In genomic region chr5:31866166-31866565, GRCh38 we compare ENCODE assay signal across 21 cellular contexts.
"Had no signal": no experiment of that assay in that cellular context is flagged by ENCODE, and none has a peak within 500 bp of the region (broad histone marks: within the 10 kb centered on the region; RNA-seq: fewer than 3 reads in every experiment).

No MANE protein-coding gene starts in this region.

- H3K9me3 ChIP-seq: colonic mucosa, gastrocnemius medialis, SJSA1, tibial artery had no signal

- H3K27ac Mint-ChIP-seq: activated CD4-positive, alpha-beta T cell treated with anti-CD3 and anti-CD28 coated beads, Interleukin-2, amount 10 ng/mL, durations not matched to agents 24 days and 14 days; mesothelial cell of epicardium; nephron progenitor cell; stimulated activated memory B cell treated with anti-CD40 and anti-IgM and Interleukin-4, amounts not matched to agents 10 μg/mL and 1 μg/mL and 100 μg/mL, for 72 hours had no signal

- DNase-seq: activated CD4-positive, alpha-beta T cell treated with anti-CD3 and anti-CD28 coated beads, Interleukin-2, amount 10 ng/mL, durations not matched to agents 24 days and 14 days; activated effector memory CD4-positive, alpha-beta T cell treated with Interleukin-2 at 50 U/mL for 16 hours; aorta; brain microvascular endothelial cell; central memory CD4-positive, alpha-beta T cell; colonic mucosa; gastrocnemius medialis; kidney; nephron progenitor cell; nucleus accumbens; posterior cingulate gyrus; retina; spleen; stimulated activated CD4-positive, alpha-beta T cell treated with anti-CD3 and anti-CD28 coated beads, Interleukin-4, amount 100 ng/mL, for 4 hours; T-helper 2 cell; tibial artery had no signal

- H3K9me3 Mint-ChIP-seq: activated CD4-positive, alpha-beta T cell treated with anti-CD3 and anti-CD28 coated beads, Interleukin-2, amount 10 ng/mL, durations not matched to agents 24 days and 14 days; mesothelial cell of epicardium; stimulated activated memory B cell treated with anti-CD40 and anti-IgM and Interleukin-4, amounts not matched to agents 10 μg/mL and 1 μg/mL and 100 μg/mL, for 72 hours had no signal

- H3K27me3 ChIP-seq: brain microvascular endothelial cell, colonic mucosa, SJSA1, tibial artery had no signal

- H3K4me1 ChIP-seq: colonic mucosa, SJSA1, spleen, tibial artery had no signal

- H3K27ac ChIP-seq: brain microvascular endothelial cell, colonic mucosa, gastrocnemius medialis, SJSA1, spleen, tibial artery had no signal

- H3K4me1 Mint-ChIP-seq: stimulated activated memory B cell treated with anti-CD40 and anti-IgM and Interleukin-4, amounts not matched to agents 10 μg/mL and 1 μg/mL and 100 μg/mL, for 72 hours had no signal

- H3K36me3 ChIP-seq: brain microvascular endothelial cell, colonic mucosa, gastrocnemius medialis, SJSA1, spleen, tibial artery had no signal

- H3K36me3 Mint-ChIP-seq: stimulated activated memory B cell treated with anti-CD40 and anti-IgM and Interleukin-4, amounts not matched to agents 10 μg/mL and 1 μg/mL and 100 μg/mL, for 72 hours had no signal

- ATAC-seq: gastrocnemius medialis; left lobe of liver; stimulated activated memory B cell treated with anti-CD40 and anti-IgM and Interleukin-4, amounts not matched to agents 10 μg/mL and 1 μg/mL and 100 μg/mL, for 72 hours had no signal

- H3K4me3 ChIP-seq: colonic mucosa, gastrocnemius medialis, lung, SJSA1, spleen, tibial artery had no signal

- H3K4me3 Mint-ChIP-seq: activated CD4-positive, alpha-beta T cell treated with anti-CD3 and anti-CD28 coated beads, Interleukin-2, amount 10 ng/mL, durations not matched to agents 24 days and 14 days; mesothelial cell of epicardium; nephron progenitor cell; stimulated activated memory B cell treated with anti-CD40 and anti-IgM and Interleukin-4, amounts not matched to agents 10 μg/mL and 1 μg/mL and 100 μg/mL, for 72 hours had no signal
